19 cellular contexts compared by ENCODE assay signal in the genomic region with DNA sequence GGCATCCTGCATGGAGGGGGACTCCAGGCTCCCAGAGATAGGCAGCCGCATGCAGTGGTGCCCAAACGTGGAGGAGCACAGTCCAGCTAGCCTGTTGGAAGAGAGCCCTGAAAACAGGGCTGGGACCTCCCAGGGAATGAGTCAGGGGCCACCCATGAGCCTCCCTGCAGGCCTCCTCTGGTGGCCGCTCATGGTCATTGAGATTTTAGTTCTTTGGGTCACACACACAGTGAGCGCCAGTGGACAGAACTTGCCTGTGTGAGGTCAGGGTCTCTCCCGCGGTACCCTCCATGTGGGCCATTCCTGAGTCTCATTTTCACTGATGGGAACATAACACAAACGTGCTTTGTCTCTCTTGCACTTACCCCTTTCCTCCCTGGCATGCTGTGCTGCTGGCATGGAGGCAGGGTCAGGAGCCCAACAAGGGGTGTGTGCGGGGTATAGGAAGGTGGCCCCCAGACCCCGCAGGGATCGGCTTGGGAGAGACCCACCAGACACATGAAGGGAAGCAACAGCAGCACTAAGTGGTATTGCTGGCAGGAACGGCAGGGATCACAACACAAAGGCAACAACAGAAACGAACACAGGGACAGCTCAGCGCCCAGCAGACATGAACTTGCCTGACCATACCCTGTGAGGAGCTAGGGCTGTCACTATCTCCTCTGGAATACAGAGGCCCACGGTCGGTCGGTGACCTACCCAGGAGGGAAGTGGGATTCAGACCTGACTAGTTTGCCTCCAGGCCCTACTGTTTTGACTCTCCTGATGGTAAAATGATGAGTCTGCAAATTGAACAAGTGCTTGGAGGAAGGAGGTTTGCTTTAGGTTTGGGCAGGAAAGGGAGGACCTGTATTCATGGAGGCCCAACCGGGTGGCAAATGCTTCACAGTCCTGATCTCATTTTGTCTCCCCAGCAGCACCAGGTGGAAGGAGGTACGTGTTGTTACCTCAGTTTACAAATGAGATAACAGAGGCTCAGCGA. TPM values are rescaled to one million over a fixed set of nuclear protein-coding genes. Genes with fewer than 3 reads are reported as not detected.
DNase-seq lines count a peak whose midpoint lies in the region; ATAC-seq, FAIRE-seq and TF ChIP-seq lines count a peak whose summit lies in the region.
"Had no signal": no experiment of that assay in that cellular context is flagged by ENCODE, and none has a peak within 500 bp of the region (broad histone marks: within the 10 kb centered on the region; RNA-seq: fewer than 3 reads in every experiment).

No MANE protein-coding gene starts in this region.

- H3K27me3 Mint-ChIP-seq in CD14-positive monocyte (ENCODE audit: low read depth in 3 of 3) (peaks cover 3 to 16% (median 8%) of the 10 kb centered on the region in 3 donors), GM23338 (ENCODE audit: insufficient read depth, low read depth, poor library complexity) (peaks cover 10% of the 10 kb centered on the region)
- peaks cover 0 to 5% (median 0%) of the 10 kb centered on the region in 5 donors for H3K27me3 Mint-ChIP-seq in naive thymus-derived CD4-positive, alpha-beta T cell
- H3K27me3 Mint-ChIP-seq: activated naive CD8-positive, alpha-beta T cell treated with anti-CD3 and anti-CD28 coated beads, Interleukin-2, amount 50 U/mL, for 24 hours had no signal

- no peak for TF ChIP-seq CTCF in CD14-positive monocyte (IDR thresholded peaks at IDR 0.05)
- TF ChIP-seq CTCF in GM23338 (conservative IDR thresholded peaks at IDR 0.05; ENCODE audit: low read depth in 2 of 2), result no peak
- TF ChIP-seq CTCF in bronchial epithelial cell (IDR thresholded peaks at IDR 0.05; ENCODE audit: insufficient read depth, low read length, severe bottlenecking), result peak; percentile 4
- no peak for TF ChIP-seq CTCF in SK-N-SH (IDR thresholded peaks at IDR 0.05)

- H3K79me2 ChIP-seq in GM23338 (replicated peaks; ENCODE audit: insufficient read depth) (no peaks in the 10 kb centered on the region), SK-N-SH (ENCODE audit: insufficient read depth) (no peaks in the 10 kb centered on the region)

- no peaks in the 10 kb centered on the region for H3K36me3 ChIP-seq in GM23338 (ENCODE audit: insufficient read depth)
- no peaks in the 10 kb centered on the region for H3K36me3 ChIP-seq in bronchial epithelial cell (ENCODE audit: control insufficient read depth, insufficient read depth, low read length)
- H3K36me3 ChIP-seq in naive thymus-derived CD4-positive, alpha-beta T cell (ENCODE audit: control insufficient read depth in 2 of 3, insufficient read depth in 3 of 3, low read length in 3 of 3), result no peaks in the 10 kb centered on the region
- H3K36me3 ChIP-seq in SK-N-SH (replicated peaks in 1 of 2; ENCODE audit: control insufficient read depth in 1 of 2, insufficient read depth in 2 of 2, low read length in 1 of 2), result no peaks in the 10 kb centered on the region
- H3K36me3 ChIP-seq: suprapubic skin had no signal

- H4K20me1 ChIP-seq in GM23338 (replicated peaks; ENCODE audit: insufficient read depth) (no peaks in the 10 kb centered on the region), SK-N-SH (ENCODE audit: insufficient read depth) (no peaks in the 10 kb centered on the region)

- H3K9me2 ChIP-seq in GM23338 (ENCODE audit: insufficient read depth), result 0 out of 2 replicates have a peak, but pooled peaks cover under 1% of the 10 kb centered on the region
- H3K9me2 ChIP-seq in SK-N-SH, result no peaks in the 10 kb centered on the region

- ATAC-seq in GM23338, result no peak
- ATAC-seq in naive thymus-derived CD4-positive, alpha-beta T cell, result no peak
- no peak for ATAC-seq in HG03135 (IDR thresholded peaks at IDR 0.05; ENCODE audit: unreplicated experiment)
- ATAC-seq: activated naive CD8-positive, alpha-beta T cell treated with anti-CD3 and anti-CD28 coated beads, Interleukin-2, amount 50 U/mL, for 24 hours; Panc1 had no signal

- H3K4me1 ChIP-seq in GM23338 (ENCODE audit: insufficient read depth) (no peaks in the 10 kb centered on the region), SK-N-SH (ENCODE audit: control insufficient read depth in 1 of 2, insufficient read depth in 2 of 2, low read depth in 1 of 2, low read length in 1 of 2) (peaks cover 0 to 15% of the 10 kb centered on the region in 2 experiments; a peak in 2 of 4 replicates)
- H3K4me1 ChIP-seq in naive thymus-derived CD4-positive, alpha-beta T cell (ENCODE audit: control insufficient read depth in 2 of 2, insufficient read depth in 2 of 2, low read length in 2 of 2), result no peaks in the 10 kb centered on the region
- H3K4me1 ChIP-seq: Caco-2 had no signal

- no peak for TF ChIP-seq EP300 in SK-N-SH (IDR thresholded peaks at IDR 0.05; ENCODE audit: borderline replicate concordance in 1 of 2, low read depth in 1 of 2, low read length in 1 of 2)

- POLR2A ChIA-PET in naive thymus-derived CD4-positive, alpha-beta T cell (lab: Charles Lee), result no interaction called here
- POLR2A ChIA-PET in SK-N-SH (lab: Yijun Ruan, JAX), result no interaction called here

- H3K4me3 Mint-ChIP-seq in CD14-positive monocyte (peak overlapping the region in 1 of 2 donors; percentile 28), GM23338 (no peak overlapping the region; the same call in 2 of the 3 replicates)
- H3K4me3 Mint-ChIP-seq in naive thymus-derived CD4-positive, alpha-beta T cell, result no peak overlapping the region
- H3K4me3 Mint-ChIP-seq: activated naive CD8-positive, alpha-beta T cell treated with anti-CD3 and anti-CD28 coated beads, Interleukin-2, amount 50 U/mL, for 24 hours; mesothelial cell of epicardium had no signal

- H3F3A ChIP-seq in GM23338 (replicated peaks; ENCODE audit: low read depth) (no peaks in the 10 kb centered on the region), SK-N-SH (replicated peaks; ENCODE audit: insufficient read depth) (no peaks in the 10 kb centered on the region)

- H3K27ac Mint-ChIP-seq in CD14-positive monocyte, result peak overlapping the region in 6 of 7 donors; percentile 3 to 66 (median 43)
- H3K27ac Mint-ChIP-seq in GM23338, result 0 out of 2 replicates have a peak overlapping the region, but pooled peaks have one; percentile 17
- H3K27ac Mint-ChIP-seq in naive thymus-derived CD4-positive, alpha-beta T cell, result peak overlapping the region in 6 of 9 donors; percentile 5 to 75 (median 30)
- H3K27ac Mint-ChIP-seq: activated naive CD8-positive, alpha-beta T cell treated with anti-CD3 and anti-CD28 coated beads, Interleukin-2, amount 50 U/mL, for 24 hours; activated T-helper 2 cell treated with anti-CD3 and anti-CD28 coated beads, Interferon-gamma antibody, Interleukin-2, Interleukin-4, amounts not matched to agents 10 μg/mL and 5 μg/mL and 100 μg/mL, durations not matched to agents 14 hours and 24 hours and 36 hours; mesothelial cell of epicardium had no signal

- no peak for FAIRE-seq in bronchial epithelial cell (lab: Jason Lieb, UNC)

- TF ChIP-seq RAD21 in SK-N-SH (IDR thresholded peaks at IDR 0.05; ENCODE audit: low read length), result no peak

- H3K9me3 ChIP-seq in naive thymus-derived CD4-positive, alpha-beta T cell (ENCODE audit: control insufficient read depth in 2 of 3, low read length in 3 of 3), result no peaks in the 10 kb centered on the region
- no peaks in the 10 kb centered on the region for H3K9me3 ChIP-seq in SK-N-SH
- H3K9me3 ChIP-seq: Caco-2, suprapubic skin had no signal

- H3K4me3 ChIP-seq in GM23338, result no peak overlapping the region
- no peak overlapping the region for H3K4me3 ChIP-seq in bronchial epithelial cell (ENCODE audit: low read depth, low read length)
- no peak overlapping the region for H3K4me3 ChIP-seq in naive thymus-derived CD4-positive, alpha-beta T cell (ENCODE audit: low read length)
- no peak overlapping the region for H3K4me3 ChIP-seq in SK-N-SH (ENCODE audit: low read depth in 2 of 2, low read length in 1 of 2)
- H3K4me3 ChIP-seq: SK-N-MC, smooth muscle cell, suprapubic skin had no signal

- H3K27me3 ChIP-seq in GM23338 (ENCODE audit: insufficient read depth) (no peaks in the 10 kb centered on the region), bronchial epithelial cell (ENCODE audit: control insufficient read depth, insufficient read depth, low read length) (no peaks in the 10 kb centered on the region), SK-N-SH (ENCODE audit: insufficient read depth) (no peaks in the 10 kb centered on the region)
- H3K27me3 ChIP-seq in naive thymus-derived CD4-positive, alpha-beta T cell (ENCODE audit: control insufficient read depth in 2 of 2, insufficient read depth in 2 of 2, low read length in 2 of 2), result no peaks in the 10 kb centered on the region
- H3K27me3 ChIP-seq: suprapubic skin had no signal

- H3K36me3 Mint-ChIP-seq in CD14-positive monocyte (peaks cover 4 to 12% of the 10 kb centered on the region in 2 donors), GM23338 (ENCODE audit: low read depth) (no peaks in the 10 kb centered on the region)
- H3K36me3 Mint-ChIP-seq in naive thymus-derived CD4-positive, alpha-beta T cell, result peaks cover 12 to 22% (median 15%) of the 10 kb centered on the region in 5 donors
- H3K36me3 Mint-ChIP-seq: mesothelial cell of epicardium had no signal

- H3K27ac ChIP-seq in GM23338 (ENCODE audit: low read depth) (no peak overlapping the region), SK-N-SH (ENCODE audit: low read depth in 2 of 2, low read length in 1 of 2) (no peak overlapping the region)
- H3K27ac ChIP-seq in naive thymus-derived CD4-positive, alpha-beta T cell (ENCODE audit: low read depth, low read length), result no peak overlapping the region
- H3K27ac ChIP-seq: SK-N-MC, suprapubic skin had no signal

- H2AFZ ChIP-seq in GM23338 (no peak overlapping the region), SK-N-SH (ENCODE audit: low read depth) (no peak overlapping the region)

- H3K4me2 ChIP-seq in GM23338 (no peak overlapping the region), SK-N-SH (no peak overlapping the region)
- H3K4me2 ChIP-seq: smooth muscle cell had no signal

- H3K9me3 Mint-ChIP-seq in CD14-positive monocyte (peaks cover 0 to 2% (median 0%) of the 10 kb centered on the region in 7 donors), GM23338 (no peaks in the 10 kb centered on the region)
- H3K9me3 Mint-ChIP-seq in naive thymus-derived CD4-positive, alpha-beta T cell, result peaks cover 0 to 6% (median 0%) of the 10 kb centered on the region in 11 donors
- H3K9me3 Mint-ChIP-seq: activated naive CD8-positive, alpha-beta T cell treated with anti-CD3 and anti-CD28 coated beads, Interleukin-2, amount 50 U/mL, for 24 hours; activated T-helper 2 cell treated with anti-CD3 and anti-CD28 coated beads, Interferon-gamma antibody, Interleukin-2, Interleukin-4, amounts not matched to agents 10 μg/mL and 5 μg/mL and 100 μg/mL, durations not matched to agents 14 hours and 24 hours and 36 hours; mesothelial cell of epicardium had no signal

- DNase-seq in CD14-positive monocyte (ENCODE audit: low spot score), result no peak
- DNase-seq in GM23338 (ENCODE audit: low spot score), result no peak
- no peak for DNase-seq in bronchial epithelial cell (ENCODE audit: low read depth)
- no peak for DNase-seq in naive thymus-derived CD4-positive, alpha-beta T cell
- no peak for DNase-seq in NCI-H1417 treated with DMSO at 0.1 percent for 48 hours (lab: John Stamatoyannopoulos, UW)
- DNase-seq in SK-N-SH, result no peak
- DNase-seq: activated naive CD8-positive, alpha-beta T cell treated with anti-CD3 and anti-CD28 coated beads, Interleukin-2, amount 50 U/mL, for 24 hours; Caco-2; GOT3; NCI-H146; stimulated activated CD4-positive, alpha-beta T cell treated with anti-CD3 and anti-CD28 coated beads, Interleukin-4, amount 100 ng/mL, for 24 hours; T1000 had no signal

- H3K4me1 Mint-ChIP-seq in CD14-positive monocyte (peaks cover 61% of the 10 kb centered on the region), GM23338 (peaks cover 3% of the 10 kb centered on the region; the same call in 2 of the 3 replicates)
- peaks cover 22 to 72% (median 52%) of the 10 kb centered on the region in 7 donors for H3K4me1 Mint-ChIP-seq in naive thymus-derived CD4-positive, alpha-beta T cell

- 53% methylated on average over 11 of the region's 19 CpGs for WGBS in SK-N-SH (ENCODE audit: low lambda C conversion rate)

- intact Hi-C loops in CD14-positive monocyte (cut with micrococcal nuclease), result no loop called here
- intact Hi-C loops in naive thymus-derived CD4-positive, alpha-beta T cell (cut with micrococcal nuclease), result no loop called here

- no peak overlapping the region for H3K9ac ChIP-seq in SK-N-SH

- CTCF ChIA-PET in naive thymus-derived CD4-positive, alpha-beta T cell (lab: Charles Lee), result interaction anchor here (1.8 kb wide), 1 partner anchor 8 kb away, joined by 4 read pairs; no protein-coding TSS in a partner anchor
- CTCF ChIA-PET in SK-N-SH (lab: Yijun Ruan, JAX), result interaction anchor here (3.4 kb wide), 1 partner anchor 105 kb away, joined by 15 read pairs; no protein-coding TSS in a partner anchor

RNA-seq across cellular contexts. Expression of a gene that starts 31.8 kb away (rescaled TPM):
- polyA plus RNA-seq in CD14-positive monocyte (1 to 10 TPM; 3.5 to 5.2 TPM), GM23338 (2016; fragmentation: Nextera tagmentation; extraction: Ambion mirVana) (1.3 and 1.7 TPM in 2 replicates), SK-N-SH (2012; rRNA removed) (0.07 and 0.11 TPM in 2 replicates)
- total RNA-seq in GM23338 (2014; rRNA removed; shearing (Covaris generic)), result 4.4 and 7.3 TPM in 2 replicates
- 132 and 138 TPM in 2 replicates for total RNA-seq in bronchial epithelial cell
- 10 to 100 TPM in 3 of 5 experiments, under 1 TPM in 2; 0.67 to 49.7 (median 17.0) TPM for total RNA-seq in naive thymus-derived CD4-positive, alpha-beta T cell
- 10 to 100 TPM; 11.1 to 25.3 TPM for polyA plus RNA-seq in naive thymus-derived CD4-positive, alpha-beta T cell
- polyA plus RNA-seq in SK-N-SH (2012; cell fraction: cytosol; rRNA removed), result 0.06 and 0.13 TPM in 2 replicates
- polyA plus RNA-seq in SK-N-SH (2012; cell fraction: nucleus; rRNA removed), result 0.14 and 0.18 TPM in 2 replicates
- total RNA-seq: Caco-2 had no signal
